Comparison of ENCODE assay signal across 16 cellular contexts in the genomic region with DNA sequence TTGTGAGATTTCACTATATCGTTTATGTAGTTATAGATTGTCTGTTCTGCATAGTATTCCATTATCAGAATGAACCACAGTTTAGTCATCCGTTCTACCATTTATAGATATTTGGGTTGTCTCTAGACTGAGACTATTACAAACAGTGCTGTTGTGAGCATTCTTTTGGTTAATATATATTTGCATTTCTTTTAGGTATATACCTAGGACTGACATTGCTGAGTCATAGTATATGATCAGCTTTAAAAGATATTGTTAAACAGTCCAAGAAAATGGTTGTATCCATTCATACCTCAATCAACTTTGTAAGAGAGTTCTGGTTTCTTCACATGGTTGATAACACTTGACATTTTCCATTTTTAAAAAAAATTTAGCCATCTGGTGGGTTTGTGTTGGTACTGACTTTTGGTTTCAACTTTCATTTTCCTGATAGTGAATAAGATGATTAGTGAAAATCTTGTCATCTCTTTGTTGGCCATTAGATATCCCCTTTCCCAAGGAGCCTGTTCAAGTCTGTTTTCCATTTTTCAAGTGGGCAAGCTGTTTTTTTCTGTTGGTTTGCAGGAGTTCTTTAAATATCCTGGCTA. TPM values are rescaled to one million over a fixed set of nuclear protein-coding genes. Genes with fewer than 3 reads are reported as not detected.
DNase-seq lines count a peak whose midpoint lies in the region; ATAC-seq and TF ChIP-seq lines count a peak whose summit lies in the region.
"Had no signal": no experiment of that assay in that cellular context is flagged by ENCODE, and none has a peak within 500 bp of the region (broad histone marks: within the 10 kb centered on the region; RNA-seq: fewer than 3 reads in every experiment).

No MANE protein-coding gene starts in this region.

- H3K4me1 ChIP-seq in DOHH2 (ENCODE audit: control insufficient read depth, low read length) (peaks cover 100% of the 10 kb centered on the region), A673 (ENCODE audit: insufficient read depth, low read length, poor library complexity, severe bottlenecking) (no peaks in the 10 kb centered on the region), tibial artery (no peaks in the 10 kb centered on the region)
- H3K4me1 ChIP-seq: HAP-1 had no signal

- H3K9me2 ChIP-seq in DOHH2 (replicated peaks; ENCODE audit: control insufficient read depth, low read length) = no peaks in the 10 kb centered on the region

- H3K4me3 ChIP-seq in DOHH2 (ENCODE audit: low read length) = peak overlapping the region; percentile 55
- no peak overlapping the region for H3K4me3 ChIP-seq in A673 (ENCODE audit: low read depth, low read length, poor library complexity, severe bottlenecking)
- H3K4me3 ChIP-seq in tibial artery = no peak overlapping the region
- H3K4me3 ChIP-seq: HAP-1, mucosa of descending colon, SK-N-MC had no signal

- no TSS peak for BruUV-seq in A673 (replicated peaks; lab: Mats Ljungman, UMichigan)

- no peak for TF ChIP-seq CTCF in DOHH2 (IDR thresholded peaks at IDR 0.05; ENCODE audit: low read depth, low read length, poor library complexity, severe bottlenecking)
- no peak for TF ChIP-seq CTCF in A673 (conservative IDR thresholded peaks at IDR 0.05; ENCODE audit: low read depth, low read length)
- no peak for TF ChIP-seq CTCF in tibial artery (IDR thresholded peaks at IDR 0.05)

- intact Hi-C loops in A673 (cut with micrococcal nuclease; ENCODE audit: unreplicated experiment) (no loop called here), tibial artery (cut with DNase I; ENCODE audit: low total_unique reads) (no loop called here)

- H3K4me1 Mint-ChIP-seq in activated CD4-positive, alpha-beta memory T cell treated with anti-CD3 and anti-CD28 coated beads, Interleukin-2, amount 10 ng/mL, durations not matched to agents 7 days and 5 days = peaks cover 95% of the 10 kb centered on the region

- H3K9me3 ChIP-seq in DOHH2 (ENCODE audit: control insufficient read depth, insufficient read depth, low read length) = no peaks in the 10 kb centered on the region
- no peaks in the 10 kb centered on the region for H3K9me3 ChIP-seq in A673 (ENCODE audit: low read depth, low read length, poor library complexity, severe bottlenecking)
- no peaks in the 10 kb centered on the region for H3K9me3 ChIP-seq in tibial artery
- H3K9me3 ChIP-seq: HAP-1, mucosa of descending colon had no signal

- H3K27me3 ChIP-seq in DOHH2 (ENCODE audit: control insufficient read depth, low read length) (no peaks in the 10 kb centered on the region), A673 (replicated peaks; ENCODE audit: insufficient read depth, low read depth, low read length, poor library complexity) (no peaks in the 10 kb centered on the region), tibial artery (no peaks in the 10 kb centered on the region)

- 0 out of 2 replicates have a peak, but pooled peaks cover 1% of the 10 kb centered on the region for H3K79me2 ChIP-seq in DOHH2 (ENCODE audit: control insufficient read depth, low read length)

- no peaks in the 10 kb centered on the region for H3K9me3 Mint-ChIP-seq in activated CD4-positive, alpha-beta memory T cell treated with anti-CD3 and anti-CD28 coated beads, Interleukin-2, amount 10 ng/mL, durations not matched to agents 7 days and 5 days
- H3K9me3 Mint-ChIP-seq: CD4-positive, alpha-beta T cell had no signal

- ATAC-seq in GM18861 (IDR thresholded peaks at IDR 0.05; ENCODE audit: unreplicated experiment) (peak; percentile 33), HG03354 (IDR thresholded peaks at IDR 0.05; ENCODE audit: poor library complexity, severe bottlenecking, unreplicated experiment) (peak; percentile 42)
- ATAC-seq: mucosa of descending colon had no signal

- no peaks in the 10 kb centered on the region; the same call in 1 of the 2 replicates for H3K36me3 ChIP-seq in DOHH2 (ENCODE audit: control insufficient read depth, low read length)
- H3K36me3 ChIP-seq in A673 (ENCODE audit: insufficient read depth, low read length, poor library complexity, severe bottlenecking) = no peaks in the 10 kb centered on the region
- H3K36me3 ChIP-seq in tibial artery = no peaks in the 10 kb centered on the region
- H3K36me3 ChIP-seq: HAP-1 had no signal

- peak overlapping the region; percentile 89 for H3K4me2 ChIP-seq in DOHH2 (ENCODE audit: low read length)

- no peak for DNase-seq in activated CD4-positive, alpha-beta memory T cell treated with anti-CD3 and anti-CD28 coated beads, Interleukin-2, amount 10 ng/mL, durations not matched to agents 7 days and 5 days
- DNase-seq in NCI-H2107 (lab: John Stamatoyannopoulos, UW) (no peak), A673 (ENCODE audit: low spot score) (no peak), NCI-H748 treated with DMSO at 0.1 percent for 48 hours (lab: John Stamatoyannopoulos, UW) (no peak), tibial artery (no peak)
- DNase-seq: activated CD4-positive, alpha-beta T cell treated with anti-CD3 and anti-CD28 coated beads for 48 hours; amniotic stem cell; CD4-positive, alpha-beta T cell; mucosa of descending colon; stimulated activated CD4-positive, alpha-beta T cell treated with anti-CD3 and anti-CD28 coated beads, Interleukin-4, amount 100 ng/mL, for 1 hour had no signal

- POLR2A ChIA-PET in activated CD4-positive, alpha-beta memory T cell treated with anti-CD3 and anti-CD28 coated beads, Interleukin-2, amount 10 ng/mL, durations not matched to agents 7 days and 5 days (lab: Charles Lee) = interaction anchor here (0.9 to 6.9 kb wide), 6 partner anchors 9 to 55 kb away, joined by 4 to 73 read pairs (median 21); no protein-coding TSS in a partner anchor
- POLR2A ChIA-PET in A673 (lab: Charles Lee; ENCODE audit: low non-redundant PET) = no interaction called here

- H4K20me1 ChIP-seq in DOHH2 (ENCODE audit: control insufficient read depth, insufficient read depth, low read depth, low read length) = no peaks in the 10 kb centered on the region

- CTCF ChIA-PET in activated CD4-positive, alpha-beta memory T cell treated with anti-CD3 and anti-CD28 coated beads, Interleukin-2, amount 10 ng/mL, durations not matched to agents 7 days and 5 days (lab: Charles Lee) = interaction anchor here (1.8 kb wide), 1 partner anchor 9 kb away, joined by 3 read pairs; no protein-coding TSS in a partner anchor
- CTCF ChIA-PET in A673 (lab: Charles Lee) = no interaction called here

- peak overlapping the region; percentile 87 for H3K27ac Mint-ChIP-seq in activated CD4-positive, alpha-beta memory T cell treated with anti-CD3 and anti-CD28 coated beads, Interleukin-2, amount 10 ng/mL, durations not matched to agents 7 days and 5 days
- H3K27ac Mint-ChIP-seq: CD4-positive, alpha-beta T cell had no signal

- H3K4me3 Mint-ChIP-seq in activated CD4-positive, alpha-beta memory T cell treated with anti-CD3 and anti-CD28 coated beads, Interleukin-2, amount 10 ng/mL, durations not matched to agents 7 days and 5 days = peak overlapping the region; percentile 37
- H3K4me3 Mint-ChIP-seq: CD4-positive, alpha-beta T cell had no signal

- no peaks in the 10 kb centered on the region for H3K27me3 Mint-ChIP-seq in activated CD4-positive, alpha-beta memory T cell treated with anti-CD3 and anti-CD28 coated beads, Interleukin-2, amount 10 ng/mL, durations not matched to agents 7 days and 5 days
- H3K27me3 Mint-ChIP-seq: CD4-positive, alpha-beta T cell had no signal

- H3K36me3 Mint-ChIP-seq in activated CD4-positive, alpha-beta memory T cell treated with anti-CD3 and anti-CD28 coated beads, Interleukin-2, amount 10 ng/mL, durations not matched to agents 7 days and 5 days (ENCODE audit: low read depth) = peaks cover 9% of the 10 kb centered on the region

- peaks cover 43% of the 10 kb centered on the region for H3F3A ChIP-seq in DOHH2 (ENCODE audit: control insufficient read depth, insufficient read depth)

- H3K27ac ChIP-seq in DOHH2 (ENCODE audit: low read depth, low read length) (peak overlapping the region; percentile 96), A673 (ENCODE audit: low read depth, low read length, poor library complexity, severe bottlenecking) (no peak overlapping the region), tibial artery (no peak overlapping the region)
- H3K27ac ChIP-seq: SK-N-MC had no signal

RNA-seq across cellular contexts. Expression of gene ADAM19, which starts 22.9 kb away (rescaled TPM):
- 100 to 1,000 TPM; 309 to 313 TPM for total RNA-seq in activated CD4-positive, alpha-beta memory T cell treated with anti-CD3 and anti-CD28 coated beads, Interleukin-2, amount 10 ng/mL, durations not matched to agents 7 days and 5 days
- total RNA-seq in A673 (2021) = 1.7 and 2.3 TPM in 2 replicates

RNA-seq across cellular contexts. Expression of gene SOX30, which starts 53.8 kb away (rescaled TPM):
- total RNA-seq in activated CD4-positive, alpha-beta memory T cell treated with anti-CD3 and anti-CD28 coated beads, Interleukin-2, amount 10 ng/mL, durations not matched to agents 7 days and 5 days = under 1 TPM; 0.18 to 0.33 TPM
- total RNA-seq in A673 (2021) = not detected in 2 replicates
- total RNA-seq: CD4-positive, alpha-beta T cell; pulmonary artery endothelial cell had no signal

Comparison
In these comparisons a context has a peak if more than half of its experiments do, and no peak if none do; other contexts are left out.
1. RNA of gene ADAM19, which starts 22.9 kb away (total RNA-seq): 309 to 313 TPM in activated CD4-positive, alpha-beta memory T cell treated with anti-CD3 and anti-CD28 coated beads, Interleukin-2, amount 10 ng/mL, durations not matched to agents 7 days and 5 days; 1.7 to 2.3 TPM in A673; every median in the first group is over 10 times any median in the second.